ENCODE assay signal across 8 cellular contexts in the genomic region with DNA sequence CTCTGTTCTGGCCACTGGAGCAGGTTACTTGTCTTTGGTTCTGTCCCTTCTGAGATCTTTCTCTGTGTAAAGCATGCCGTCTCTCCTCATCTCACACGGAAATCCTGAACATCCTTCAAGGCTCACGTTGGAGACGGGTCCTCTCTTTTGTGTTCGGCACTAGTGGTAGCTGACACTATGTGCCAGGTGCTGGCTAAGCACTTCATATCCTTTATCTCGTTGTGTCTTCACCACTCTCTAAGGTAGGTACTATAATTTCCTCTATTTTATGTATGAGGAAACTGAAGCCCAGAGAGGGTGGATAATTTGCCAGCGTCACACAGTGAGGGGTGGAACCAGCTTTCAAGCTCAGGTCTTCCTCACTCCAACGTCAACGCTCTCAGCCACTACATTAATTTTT. TPM values are rescaled to one million over a fixed set of nuclear protein-coding genes. Genes with fewer than 3 reads are reported as not detected.
DNase-seq lines count a peak whose midpoint lies in the region; ATAC-seq and TF ChIP-seq lines count a peak whose summit lies in the region.

No MANE protein-coding gene starts in this region.

- TF ChIP-seq POLR2A in stomach (IDR thresholded peaks at IDR 0.05): no peak

- intact Hi-C loops in stomach (cut with DNase I; ENCODE audit: low total_unique reads): no loop called here

- DNase-seq in activated CD8-positive, alpha-beta memory T cell treated with anti-CD3 and anti-CD28 coated beads for 24 hours: peak; percentile 58
- no peak for DNase-seq in activated CD8-positive, alpha-beta memory T cell treated with anti-CD3 and anti-CD28 coated beads, Interleukin-2, amount 50 U/mL, for 48 hours
- DNase-seq in T-helper 2 cell treated with Interferon-gamma antibody and Interleukin-4, amounts not matched to agents 5 μg/mL and 100 μg/mL, for 36 hours (ENCODE audit: low spot score): peak; percentile 13
- peak in 1 of 2 donors; percentile 20 for DNase-seq in foreskin fibroblast
- DNase-seq in stomach: no peak
- DNase-seq in SKM-1 (lab: John Stamatoyannopoulos, UW; ENCODE audit: unreplicated experiment): no peak
- no peak for DNase-seq in CD1c-positive myeloid dendritic cell (ENCODE audit: extremely low spot score)

- no peak for TF ChIP-seq CTCF in foreskin fibroblast (IDR thresholded peaks at IDR 0.05; ENCODE audit: low read depth, low read length)
- no peak for TF ChIP-seq CTCF in stomach (IDR thresholded peaks at IDR 0.05)

- H3K4me1 ChIP-seq in stomach: peaks cover 44 to 88% (median 73%) of the 10 kb centered on the region in 4 donors

- peaks cover 21% of the 10 kb centered on the region for H3K36me3 Mint-ChIP-seq in T-helper 2 cell treated with Interferon-gamma antibody and Interleukin-4, amounts not matched to agents 5 μg/mL and 100 μg/mL, for 36 hours (ENCODE audit: low read depth)

- no peaks in the 10 kb centered on the region for H3K27me3 Mint-ChIP-seq in T-helper 2 cell treated with Interferon-gamma antibody and Interleukin-4, amounts not matched to agents 5 μg/mL and 100 μg/mL, for 36 hours (ENCODE audit: low read depth)

- 25 to 49% (median 41%) methylated on average over 9 of the region's 9 CpGs for WGBS in stomach, 5 donors

- peaks cover 45% of the 10 kb centered on the region for H3K4me1 Mint-ChIP-seq in T-helper 2 cell treated with Interferon-gamma antibody and Interleukin-4, amounts not matched to agents 5 μg/mL and 100 μg/mL, for 36 hours (ENCODE audit: low read depth)

- H3K4me3 Mint-ChIP-seq in T-helper 2 cell treated with Interferon-gamma antibody and Interleukin-4, amounts not matched to agents 5 μg/mL and 100 μg/mL, for 36 hours: peak overlapping the region; percentile 93

- no peaks in the 10 kb centered on the region for H3K27me3 ChIP-seq in stomach

- peaks cover 13 to 19% (median 17%) of the 10 kb centered on the region in 4 donors for H3K36me3 ChIP-seq in stomach

- peak overlapping the region; percentile 99 for H3K27ac Mint-ChIP-seq in T-helper 2 cell treated with Interferon-gamma antibody and Interleukin-4, amounts not matched to agents 5 μg/mL and 100 μg/mL, for 36 hours

- H3K27ac ChIP-seq in stomach: peak overlapping the region; percentile 11 to 94 (median 92)

- H3K9me3 Mint-ChIP-seq in T-helper 2 cell treated with Interferon-gamma antibody and Interleukin-4, amounts not matched to agents 5 μg/mL and 100 μg/mL, for 36 hours: no peaks in the 10 kb centered on the region

- H3K4me3 ChIP-seq in foreskin fibroblast (ENCODE audit: low read depth in 1 of 2, low read length in 2 of 2) (peak overlapping the region; percentile 74 to 90), stomach (peak overlapping the region; percentile 74 to 91 (median 78))

- no peaks in the 10 kb centered on the region for H3K9me3 ChIP-seq in stomach

- ATAC-seq in GM19467 (IDR thresholded peaks at IDR 0.05; ENCODE audit: unreplicated experiment): no peak

- TF ChIP-seq EP300 in stomach (IDR thresholded peaks at IDR 0.05): no peak

RNA-seq across cellular contexts. Expression of gene IFT122, which starts 1.2 kb away (rescaled TPM):
- total RNA-seq in stomach: 100 to 1,000 TPM in 2 of 5 donors, 10 to 100 TPM in 2, 1 to 10 TPM in 1; 9.9 to 163 (median 61.5) TPM
- polyA plus RNA-seq in stomach: 10 to 100 TPM; 12.3 to 17.0 (median 13.9) TPM

RNA-seq across cellular contexts. Expression of gene MBD4, which starts 1.5 kb away (rescaled TPM):
- 10 to 100 TPM in 4 of 5 donors, 1 to 10 TPM in 1; 5.8 to 74.1 (median 40.6) TPM for total RNA-seq in stomach
- 10 to 100 TPM; 13.8 to 23.4 (median 20.1) TPM for polyA plus RNA-seq in stomach

RNA-seq across cellular contexts. Expression of gene EFCAB12, which starts 12.8 kb away (rescaled TPM):
- total RNA-seq in stomach: 1 to 10 TPM in 1 of 5 donors, under 1 TPM in 2, not detected in 2; 0.72 to 4.0 (median 0.92) TPM
- polyA plus RNA-seq in stomach: 1 to 10 TPM in 2 of 3 donors, under 1 TPM in 1; 0.33 to 2.7 (median 2.6) TPM

Comparison
In these comparisons a context has a peak if more than half of its experiments do, and no peak if none do; other contexts are left out.
1. DNase-seq: peak in activated CD8-positive, alpha-beta memory T cell treated with anti-CD3 and anti-CD28 coated beads for 24 hours (single experiment) and T-helper 2 cell treated with Interferon-gamma antibody and Interleukin-4, amounts not matched to agents 5 μg/mL and 100 μg/mL, for 36 hours (single experiment); none in activated CD8-positive, alpha-beta memory T cell treated with anti-CD3 and anti-CD28 coated beads, Interleukin-2, amount 50 U/mL, for 48 hours (single experiment), stomach (single experiment), SKM-1 (single experiment) and CD1c-positive myeloid dendritic cell (single experiment).